In genomic region chr17:37408145-37408479, GRCh38 we compare ENCODE assay signal across 10 cellular contexts. TPM values are rescaled to one million over a fixed set of nuclear protein-coding genes. Genes with fewer than 3 reads are reported as not detected.
A peak's percentile ranks its signal among the peaks of the same experiment; 100 is the strongest.
DNase-seq lines count a peak whose midpoint lies in the region; ATAC-seq and TF ChIP-seq lines count a peak whose summit lies in the region.
"Not testable (repeated sequence)": the region's sequence is repeated elsewhere in the genome, so short reads cannot be mapped to it uniquely, and the experiment has no call there.
"Had no signal": no experiment of that assay in that cellular context is flagged by ENCODE, and none has a peak within 500 bp of the region (broad histone marks: within the 10 kb centered on the region; RNA-seq: fewer than 3 reads in every experiment).

No MANE protein-coding gene starts in this region.

- peak overlapping the region; percentile 93 for H3K4me3 Mint-ChIP-seq in Caco-2 (ENCODE audit: unreplicated experiment)
- H3K4me3 Mint-ChIP-seq in activated naive CD4-positive, alpha-beta T cell treated with anti-CD3 and anti-CD28 coated beads, Interleukin-2, amount 10 ng/mL, durations not matched to agents 7 days and 5 days: peak overlapping the region; percentile 79
- H3K4me3 Mint-ChIP-seq in effector memory CD8-positive, alpha-beta T cell: peak overlapping the region; percentile 89 to 98

- H3K9me2 ChIP-seq in Loucy (replicated peaks; ENCODE audit: low read depth, low read length): not testable (repeated sequence)

- CTCF ChIA-PET in Caco-2 (lab: Charles Lee): interaction anchor here (1.4 kb wide), 1 partner anchor 34 kb away, joined by 6 read pairs; no protein-coding TSS in a partner anchor
- CTCF ChIA-PET in activated naive CD4-positive, alpha-beta T cell treated with anti-CD3 and anti-CD28 coated beads, Interleukin-2, amount 10 ng/mL, durations not matched to agents 7 days and 5 days (lab: Charles Lee): interaction anchor here (0.7 to 1.4 kb wide), 2 partner anchors 35 to 42 kb away, joined by 3 to 4 read pairs; no protein-coding TSS in a partner anchor

- not testable (repeated sequence) for H3K4me3 ChIP-seq in Caco-2 (ENCODE audit: low read depth, low read length); lower lobe of right lung; skeletal muscle satellite cell (ENCODE audit: low read length)
- peak overlapping the region; percentile 98 for H3K4me3 ChIP-seq in Loucy (ENCODE audit: low read length, poor library complexity, severe bottlenecking)

- H3K27me3 Mint-ChIP-seq in Caco-2 (ENCODE audit: insufficient read depth, unreplicated experiment); activated naive CD4-positive, alpha-beta T cell treated with anti-CD3 and anti-CD28 coated beads, Interleukin-2, amount 10 ng/mL, durations not matched to agents 7 days and 5 days; effector memory CD8-positive, alpha-beta T cell: not testable (repeated sequence)

- BruUV-seq in Caco-2 (replicated peaks; lab: Mats Ljungman, UMichigan): not testable (repeated sequence)

- H3K9ac ChIP-seq in Loucy (ENCODE audit: low read depth, low read length, poor library complexity, severe bottlenecking): peak overlapping the region; percentile 99
- H3K9ac ChIP-seq in skeletal muscle satellite cell (ENCODE audit: low read depth, low read length): not testable (repeated sequence)

- H3K36me3 Mint-ChIP-seq in Caco-2 (ENCODE audit: insufficient read depth, unreplicated experiment): peaks cover 61% of the 10 kb centered on the region
- peaks cover 35% of the 10 kb centered on the region for H3K36me3 Mint-ChIP-seq in activated naive CD4-positive, alpha-beta T cell treated with anti-CD3 and anti-CD28 coated beads, Interleukin-2, amount 10 ng/mL, durations not matched to agents 7 days and 5 days
- H3K36me3 Mint-ChIP-seq in effector memory CD8-positive, alpha-beta T cell (ENCODE audit: insufficient read depth): peaks cover 49% of the 10 kb centered on the region

- not testable (repeated sequence) for TF ChIP-seq CTCF in Caco-2 (IDR thresholded peaks at IDR 0.05; ENCODE audit: insufficient read depth in 1 of 2, low read depth in 1 of 2, low read length in 1 of 2, severe bottlenecking in 1 of 2, unreplicated experiment in 1 of 2); Loucy (conservative IDR thresholded peaks at IDR 0.05; ENCODE audit: low read length); VCaP (conservative IDR thresholded peaks at IDR 0.05); lower lobe of right lung (IDR thresholded peaks at IDR 0.05)

- H3K4me1 Mint-ChIP-seq in Caco-2 (ENCODE audit: low read depth, unreplicated experiment): not testable (repeated sequence)
- peaks cover 65% of the 10 kb centered on the region for H3K4me1 Mint-ChIP-seq in activated naive CD4-positive, alpha-beta T cell treated with anti-CD3 and anti-CD28 coated beads, Interleukin-2, amount 10 ng/mL, durations not matched to agents 7 days and 5 days
- peaks cover 11 to 37% of the 10 kb centered on the region in 2 donors for H3K4me1 Mint-ChIP-seq in effector memory CD8-positive, alpha-beta T cell (ENCODE audit: low read depth in 2 of 2)

- H3K9me3 Mint-ChIP-seq in Caco-2 (ENCODE audit: unreplicated experiment); activated naive CD4-positive, alpha-beta T cell treated with anti-CD3 and anti-CD28 coated beads, Interleukin-2, amount 10 ng/mL, durations not matched to agents 7 days and 5 days; effector memory CD8-positive, alpha-beta T cell: not testable (repeated sequence)

- DNase-seq in Caco-2; activated naive CD4-positive, alpha-beta T cell treated with anti-CD3 and anti-CD28 coated beads, Interleukin-2, amount 10 ng/mL, durations not matched to agents 7 days and 5 days; effector memory CD8-positive, alpha-beta T cell; lower lobe of right lung: not testable (repeated sequence)

- intact Hi-C loops in Caco-2 (cut with micrococcal nuclease; ENCODE audit: unreplicated experiment); lower lobe of right lung (cut with DNase I): not testable (repeated sequence)

- not testable (repeated sequence) for H4K20me1 ChIP-seq in Loucy (ENCODE audit: insufficient read depth, low read length, poor library complexity, severe bottlenecking)

- H3K4me1 ChIP-seq in Caco-2: peaks cover 14% of the 10 kb centered on the region; the same call in 1 of the 2 replicates
- peaks cover 52% of the 10 kb centered on the region for H3K4me1 ChIP-seq in Loucy (ENCODE audit: insufficient read depth, low read length, poor library complexity, severe bottlenecking)
- H3K4me1 ChIP-seq in lower lobe of right lung: peaks cover 24% of the 10 kb centered on the region
- not testable (repeated sequence) for H3K4me1 ChIP-seq in skeletal muscle satellite cell (ENCODE audit: control insufficient read depth, insufficient read depth, low read length)

- not testable (repeated sequence) for H3K27me3 ChIP-seq in Caco-2 (replicated peaks; ENCODE audit: control insufficient read depth, insufficient read depth, low read length); Loucy (ENCODE audit: insufficient read depth, low read length, poor library complexity, severe bottlenecking); lower lobe of right lung (ENCODE audit: low read depth); skeletal muscle satellite cell (ENCODE audit: control insufficient read depth, insufficient read depth, low read length)

- H3K27ac Mint-ChIP-seq in Caco-2 (ENCODE audit: unreplicated experiment): not testable (repeated sequence)
- peak overlapping the region; percentile 90 for H3K27ac Mint-ChIP-seq in activated naive CD4-positive, alpha-beta T cell treated with anti-CD3 and anti-CD28 coated beads, Interleukin-2, amount 10 ng/mL, durations not matched to agents 7 days and 5 days
- peak overlapping the region; percentile 80 to 89 for H3K27ac Mint-ChIP-seq in effector memory CD8-positive, alpha-beta T cell

- peak overlapping the region; percentile 94 for H3K27ac ChIP-seq in VCaP
- H3K27ac ChIP-seq in lower lobe of right lung: peak overlapping the region; percentile 89

- H3K79me2 ChIP-seq in Loucy (ENCODE audit: insufficient read depth, low read length): peaks cover 68% of the 10 kb centered on the region

- ATAC-seq in effector memory CD8-positive, alpha-beta T cell (replicated peaks); lower lobe of right lung: not testable (repeated sequence)

- H3K4me2 ChIP-seq in Loucy (ENCODE audit: low read depth, low read length, poor library complexity, severe bottlenecking): peak overlapping the region; percentile 81
- peak overlapping the region; percentile 85 for H3K4me2 ChIP-seq in skeletal muscle satellite cell (ENCODE audit: low read length)

- not testable (repeated sequence) for H2AFZ ChIP-seq in Loucy (ENCODE audit: low read length)

- H3F3A ChIP-seq in Loucy (ENCODE audit: low read depth): not testable (repeated sequence)

- H3K9me3 ChIP-seq in Caco-2; Loucy (ENCODE audit: insufficient read depth, low read depth, low read length); lower lobe of right lung; skeletal muscle satellite cell (replicated peaks; ENCODE audit: low read length): not testable (repeated sequence)

- POLR2A ChIA-PET in Caco-2 (lab: Charles Lee): interaction anchor here (1.9 kb wide), 1 partner anchor 49 kb away, joined by 20 read pairs; no protein-coding TSS in a partner anchor

- not testable (repeated sequence) for H3K36me3 ChIP-seq in Caco-2 (ENCODE audit: control insufficient read depth, insufficient read depth, low read length); Loucy (ENCODE audit: insufficient read depth, low read length)
- peaks cover 22% of the 10 kb centered on the region for H3K36me3 ChIP-seq in lower lobe of right lung
- H3K36me3 ChIP-seq in skeletal muscle satellite cell (ENCODE audit: insufficient read depth, low read length): peaks cover 12% of the 10 kb centered on the region

RNA-seq across cellular contexts. Expression of gene TADA2A, which starts 1.4 kb away (rescaled TPM):
- total RNA-seq in Caco-2 (2022) (27.3 and 29.4 TPM in 2 replicates), lower lobe of right lung (20.5 TPM)
- total RNA-seq in skeletal muscle satellite cell (2012; rRNA removed): 10.3 and 18.0 TPM in 2 replicates

RNA-seq across cellular contexts. Expression of gene ACACA, which starts 1.5 kb away (rescaled TPM):
- 108 and 113 TPM in 2 replicates for total RNA-seq in Caco-2 (2022)
- 132 TPM for total RNA-seq in lower lobe of right lung
- 34.9 and 59.3 TPM in 2 replicates for total RNA-seq in skeletal muscle satellite cell (2012; rRNA removed)

RNA-seq across cellular contexts. Expression of gene C17orf78, which starts 32.3 kb away (rescaled TPM):
- total RNA-seq in Caco-2 (2022) (not detected in 2 replicates), lower lobe of right lung (not detected)
- not detected in 2 replicates for total RNA-seq in skeletal muscle satellite cell (2012; rRNA removed)
- total RNA-seq: breast epithelium, LHCN-M2, prostate gland had no signal
